ENCODE assay signal across 8 cellular contexts in genomic region chr10:46992794-46993552, GRCh38.
DNase-seq lines count a peak whose midpoint lies in the region; ATAC-seq and TF ChIP-seq lines count a peak whose summit lies in the region.

No MANE protein-coding gene starts in this region.

- H3K36me3 ChIP-seq in gastroesophageal sphincter: no peaks in the 10 kb centered on the region

- peak; percentile 65 for DNase-seq in AG20443 (ENCODE audit: low spot score)
- DNase-seq in HS-27A (ENCODE audit: low read depth): peak; percentile 4
- DNase-seq in SKM-1 treated with dmso at 0.1 percent for 144 hours (lab: John Stamatoyannopoulos, UW; ENCODE audit: unreplicated experiment): peak; percentile 50
- DNase-seq in retinal pigment epithelial cell (ENCODE audit: low read depth): no peak
- DNase-seq in GM10266 (ENCODE audit: extremely low spot score): no peak
- DNase-seq in 8988T: no peak
- no peak for DNase-seq in NCI-H526 treated with DMSO at 0.1 percent for 48 hours (lab: John Stamatoyannopoulos, UW)

- peak overlapping the region in 3 of 4 donors; percentile 40 to 70 (median 67) for H3K27ac ChIP-seq in gastroesophageal sphincter

- no peak for TF ChIP-seq POLR2A in gastroesophageal sphincter (IDR thresholded peaks at IDR 0.05)

- no peak for TF ChIP-seq EP300 in gastroesophageal sphincter (IDR thresholded peaks at IDR 0.05)

- TF ChIP-seq CTCF in gastroesophageal sphincter (IDR thresholded peaks at IDR 0.05): peak in 1 of 4 experiments; percentile 42
- TF ChIP-seq CTCF in retinal pigment epithelial cell (conservative IDR thresholded peaks at IDR 0.05; ENCODE audit: low read depth, low read length): peak; percentile 46
- no peak for TF ChIP-seq CTCF in GM10266 (IDR thresholded peaks at IDR 0.05; ENCODE audit: control insufficient read depth, insufficient read depth, low read depth, missing control alignments)

- H3K4me3 ChIP-seq in gastroesophageal sphincter (no peak overlapping the region), retinal pigment epithelial cell (ENCODE audit: low read length) (no peak overlapping the region)

- WGBS in gastroesophageal sphincter (ENCODE audit: low coverage in 1 of 2), 2 donors: 30 to 80% methylated on average over 1 to 4 of the region's 7 CpGs

- H3K4me1 ChIP-seq in gastroesophageal sphincter: peaks cover 0 to 6% (median 0%) of the 10 kb centered on the region in 3 donors

- H3K9me3 ChIP-seq in gastroesophageal sphincter: peaks cover 0 to 11% (median 0%) of the 10 kb centered on the region in 3 donors

- H3K27me3 ChIP-seq in gastroesophageal sphincter: no peaks in the 10 kb centered on the region

- peak; percentile 80 for ATAC-seq in gastroesophageal sphincter

Comparison
In these comparisons a context has a peak if more than half of its experiments do, and no peak if none do; other contexts are left out.
1. DNase-seq: peak in AG20443 (single experiment), HS-27A (single experiment) and SKM-1 treated with dmso at 0.1 percent for 144 hours (single experiment); none in retinal pigment epithelial cell (single experiment), GM10266 (single experiment), 8988T (single experiment) and NCI-H526 treated with DMSO at 0.1 percent for 48 hours (single experiment).